Comparison of ENCODE assay signal across 8 cellular contexts in genomic region chr5:94849821-94850736, GRCh38.
DNase-seq lines count a peak whose midpoint lies in the region; ATAC-seq lines count a peak whose summit lies in the region.

No MANE protein-coding gene starts in this region.

- no peaks in the 10 kb centered on the region for H3K27me3 ChIP-seq in iPS DF 6.9 (ENCODE audit: control insufficient read depth, insufficient read depth, low read length)

- H3K4me1 ChIP-seq in iPS DF 6.9 (ENCODE audit: control insufficient read depth, insufficient read depth, low read length) = peaks cover 3% of the 10 kb centered on the region; the same call in 1 of the 2 replicates

- H3K9me3 ChIP-seq in iPS DF 6.9 (ENCODE audit: control insufficient read depth, insufficient read depth, low read length) = no peaks in the 10 kb centered on the region

- no peaks in the 10 kb centered on the region for H3K9me3 Mint-ChIP-seq in activated naive CD8-positive, alpha-beta T cell treated with anti-CD3 and anti-CD28 coated beads for 36 hours
- H3K9me3 Mint-ChIP-seq in stimulated activated memory B cell treated with anti-CD40 and anti-IgM and Interleukin-4, amounts not matched to agents 10 μg/mL and 1 μg/mL and 100 μg/mL, for 72 hours = no peaks in the 10 kb centered on the region

- ATAC-seq in GM19328 (IDR thresholded peaks at IDR 0.05; ENCODE audit: unreplicated experiment) = peak; percentile 94
- peak; percentile 92 for ATAC-seq in HG03159 (IDR thresholded peaks at IDR 0.05; ENCODE audit: unreplicated experiment)
- peak; percentile 84 for ATAC-seq in stimulated activated memory B cell treated with anti-CD40 and anti-IgM and Interleukin-4, amounts not matched to agents 10 μg/mL and 1 μg/mL and 100 μg/mL, for 72 hours

- H3K36me3 Mint-ChIP-seq in activated naive CD8-positive, alpha-beta T cell treated with anti-CD3 and anti-CD28 coated beads for 36 hours = no peaks in the 10 kb centered on the region
- H3K36me3 Mint-ChIP-seq in stimulated activated memory B cell treated with anti-CD40 and anti-IgM and Interleukin-4, amounts not matched to agents 10 μg/mL and 1 μg/mL and 100 μg/mL, for 72 hours = no peaks in the 10 kb centered on the region

- no CpG with 5 or more reads among the region's 10 CpGs for WGBS in iPS DF 6.9 (ENCODE audit: insufficient coverage, insufficient read length)

- no peak overlapping the region for H3K27ac ChIP-seq in iPS DF 6.9 (ENCODE audit: low read length)

- no peaks in the 10 kb centered on the region for H3K27me3 Mint-ChIP-seq in activated naive CD8-positive, alpha-beta T cell treated with anti-CD3 and anti-CD28 coated beads for 36 hours
- H3K27me3 Mint-ChIP-seq in stimulated activated memory B cell treated with anti-CD40 and anti-IgM and Interleukin-4, amounts not matched to agents 10 μg/mL and 1 μg/mL and 100 μg/mL, for 72 hours = no peaks in the 10 kb centered on the region

- no peak overlapping the region for H3K4me3 Mint-ChIP-seq in activated naive CD8-positive, alpha-beta T cell treated with anti-CD3 and anti-CD28 coated beads for 36 hours
- H3K4me3 Mint-ChIP-seq in stimulated activated memory B cell treated with anti-CD40 and anti-IgM and Interleukin-4, amounts not matched to agents 10 μg/mL and 1 μg/mL and 100 μg/mL, for 72 hours = no peak overlapping the region

- H3K36me3 ChIP-seq in iPS DF 6.9 (ENCODE audit: control insufficient read depth, insufficient read depth, low read length) = no peaks in the 10 kb centered on the region

- peak; percentile 2 for DNase-seq in NOMO-1 treated with DMSO at 0.1 percent for 48 hours (lab: John Stamatoyannopoulos, UW; ENCODE audit: unreplicated experiment)
- DNase-seq in NOMO-1 (lab: John Stamatoyannopoulos, UW; ENCODE audit: unreplicated experiment in 2 of 2) = no peak
- DNase-seq in NCI-H510A treated with DMSO at 0.1 percent for 48 hours (lab: John Stamatoyannopoulos, UW) = peak; percentile 36
- peak; percentile 6 for DNase-seq in activated naive CD8-positive, alpha-beta T cell treated with anti-CD3 and anti-CD28 coated beads for 36 hours
- DNase-seq in iPS DF 6.9 (ENCODE audit: low read depth, low spot score) = peak; percentile 52

- H3K27ac Mint-ChIP-seq in activated naive CD8-positive, alpha-beta T cell treated with anti-CD3 and anti-CD28 coated beads for 36 hours = no peak overlapping the region
- H3K27ac Mint-ChIP-seq in stimulated activated memory B cell treated with anti-CD40 and anti-IgM and Interleukin-4, amounts not matched to agents 10 μg/mL and 1 μg/mL and 100 μg/mL, for 72 hours = peak overlapping the region; percentile 30

- peaks cover 9% of the 10 kb centered on the region for H3K4me1 Mint-ChIP-seq in activated naive CD8-positive, alpha-beta T cell treated with anti-CD3 and anti-CD28 coated beads for 36 hours
- no peaks in the 10 kb centered on the region for H3K4me1 Mint-ChIP-seq in stimulated activated memory B cell treated with anti-CD40 and anti-IgM and Interleukin-4, amounts not matched to agents 10 μg/mL and 1 μg/mL and 100 μg/mL, for 72 hours

- H3K4me3 ChIP-seq in iPS DF 6.9 (ENCODE audit: low read length) = no peak overlapping the region

Comparison
In these comparisons a context has a peak if more than half of its experiments do, and no peak if none do; other contexts are left out.
1. DNase-seq: peak in NOMO-1 treated with DMSO at 0.1 percent for 48 hours (single experiment), NCI-H510A treated with DMSO at 0.1 percent for 48 hours (single experiment), activated naive CD8-positive, alpha-beta T cell treated with anti-CD3 and anti-CD28 coated beads for 36 hours (single experiment) and iPS DF 6.9 (single experiment); none in NOMO-1 (0 of 2).
2. Peak in every context shown above with its lines, with median percentiles within 50 percentile points of each other: ATAC-seq.